1 cellular context compared by ENCODE assay signal in the genomic region with DNA sequence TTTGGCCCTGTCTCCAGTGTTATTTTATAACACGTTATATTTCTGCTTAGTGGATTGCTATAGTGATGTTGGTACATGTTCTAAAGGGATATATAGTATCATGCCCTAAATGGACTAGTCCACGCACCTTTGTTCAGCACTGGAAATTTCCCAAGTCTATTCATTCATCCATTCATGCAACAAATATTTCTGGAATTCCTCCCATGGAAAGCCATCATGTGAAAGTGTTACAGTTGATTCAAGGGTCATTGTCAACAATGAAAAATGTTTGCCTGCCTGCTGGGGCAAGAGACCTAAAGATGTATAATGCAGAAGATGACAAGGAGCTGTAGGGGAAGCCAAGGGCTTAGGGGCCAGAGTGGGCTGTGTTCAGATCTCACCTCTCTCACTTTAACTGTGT.
A peak's percentile ranks its signal among the peaks of the same experiment; 100 is the strongest.
TF ChIP-seq lines count a peak whose summit lies in the region.

No MANE protein-coding gene starts in this region.

TF ChIP-seq in HepG2, 621 proteins besides CTCF, POLR2A, EP300 and RAD21 (continued from another document):
- TF ChIP-seq, protein P1, sequence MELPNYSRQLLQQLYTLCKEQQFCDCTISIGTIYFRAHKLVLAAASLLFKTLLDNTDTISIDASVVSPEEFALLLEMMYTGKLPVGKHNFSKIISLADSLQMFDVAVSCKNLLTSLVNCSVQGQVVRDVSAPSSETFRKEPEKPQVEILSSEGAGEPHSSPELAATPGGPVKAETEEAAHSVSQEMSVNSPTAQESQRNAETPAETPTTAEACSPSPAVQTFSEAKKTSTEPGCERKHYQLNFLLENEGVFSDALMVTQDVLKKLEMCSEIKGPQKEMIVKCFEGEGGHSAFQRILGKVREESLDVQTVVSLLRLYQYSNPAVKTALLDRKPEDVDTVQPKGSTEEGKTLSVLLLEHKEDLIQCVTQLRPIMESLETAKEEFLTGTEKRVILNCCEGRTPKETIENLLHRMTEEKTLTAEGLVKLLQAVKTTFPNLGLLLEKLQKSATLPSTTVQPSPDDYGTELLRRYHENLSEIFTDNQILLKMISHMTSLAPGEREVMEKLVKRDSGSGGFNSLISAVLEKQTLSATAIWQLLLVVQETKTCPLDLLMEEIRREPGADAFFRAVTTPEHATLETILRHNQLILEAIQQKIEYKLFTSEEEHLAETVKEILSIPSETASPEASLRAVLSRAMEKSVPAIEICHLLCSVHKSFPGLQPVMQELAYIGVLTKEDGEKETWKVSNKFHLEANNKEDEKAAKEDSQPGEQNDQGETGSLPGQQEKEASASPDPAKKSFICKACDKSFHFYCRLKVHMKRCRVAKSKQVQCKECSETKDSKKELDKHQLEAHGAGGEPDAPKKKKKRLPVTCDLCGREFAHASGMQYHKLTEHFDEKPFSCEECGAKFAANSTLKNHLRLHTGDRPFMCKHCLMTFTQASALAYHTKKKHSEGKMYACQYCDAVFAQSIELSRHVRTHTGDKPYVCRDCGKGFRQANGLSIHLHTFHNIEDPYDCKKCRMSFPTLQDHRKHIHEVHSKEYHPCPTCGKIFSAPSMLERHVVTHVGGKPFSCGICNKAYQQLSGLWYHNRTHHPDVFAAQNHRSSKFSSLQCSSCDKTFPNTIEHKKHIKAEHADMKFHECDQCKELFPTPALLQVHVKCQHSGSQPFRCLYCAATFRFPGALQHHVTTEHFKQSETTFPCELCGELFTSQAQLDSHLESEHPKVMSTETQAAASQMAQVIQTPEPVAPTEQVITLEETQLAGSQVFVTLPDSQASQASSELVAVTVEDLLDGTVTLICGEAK (IDR thresholded peaks at IDR 0.05) = no peak
- TF ChIP-seq, protein P1 (CRISPR knock-in tag; IDR thresholded peaks at IDR 0.05) = no peak
- TF ChIP-seq GABPB1 (CRISPR knock-in tag; IDR thresholded peaks at IDR 0.05) = no peak
- TF ChIP-seq, protein P2, sequence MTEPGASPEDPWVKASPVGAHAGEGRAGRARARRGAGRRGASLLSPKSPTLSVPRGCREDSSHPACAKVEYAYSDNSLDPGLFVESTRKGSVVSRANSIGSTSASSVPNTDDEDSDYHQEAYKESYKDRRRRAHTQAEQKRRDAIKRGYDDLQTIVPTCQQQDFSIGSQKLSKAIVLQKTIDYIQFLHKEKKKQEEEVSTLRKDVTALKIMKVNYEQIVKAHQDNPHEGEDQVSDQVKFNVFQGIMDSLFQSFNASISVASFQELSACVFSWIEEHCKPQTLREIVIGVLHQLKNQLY (CRISPR knock-in tag; IDR thresholded peaks at IDR 0.05) = 0 out of 2 replicates have a peak, but pooled peaks have one; percentile 17
- no peak for TF ChIP-seq ZBTB8A (CRISPR knock-in tag; IDR thresholded peaks at IDR 0.05; ENCODE audit: borderline replicate concordance, low read depth)
- no peak for TF ChIP-seq HNRNPLL (IDR thresholded peaks at IDR 0.05; ENCODE audit: low read depth, low read length, poor library complexity, severe bottlenecking)
- TF ChIP-seq RCOR2 (CRISPR knock-in tag; IDR thresholded peaks at IDR 0.05) = peak; percentile 39; the same call in 1 of the 2 replicates
- no peak for TF ChIP-seq ZNF337 (CRISPR knock-in tag; IDR thresholded peaks at IDR 0.05; ENCODE audit: borderline replicate concordance, low read depth)
- TF ChIP-seq, protein P3, sequence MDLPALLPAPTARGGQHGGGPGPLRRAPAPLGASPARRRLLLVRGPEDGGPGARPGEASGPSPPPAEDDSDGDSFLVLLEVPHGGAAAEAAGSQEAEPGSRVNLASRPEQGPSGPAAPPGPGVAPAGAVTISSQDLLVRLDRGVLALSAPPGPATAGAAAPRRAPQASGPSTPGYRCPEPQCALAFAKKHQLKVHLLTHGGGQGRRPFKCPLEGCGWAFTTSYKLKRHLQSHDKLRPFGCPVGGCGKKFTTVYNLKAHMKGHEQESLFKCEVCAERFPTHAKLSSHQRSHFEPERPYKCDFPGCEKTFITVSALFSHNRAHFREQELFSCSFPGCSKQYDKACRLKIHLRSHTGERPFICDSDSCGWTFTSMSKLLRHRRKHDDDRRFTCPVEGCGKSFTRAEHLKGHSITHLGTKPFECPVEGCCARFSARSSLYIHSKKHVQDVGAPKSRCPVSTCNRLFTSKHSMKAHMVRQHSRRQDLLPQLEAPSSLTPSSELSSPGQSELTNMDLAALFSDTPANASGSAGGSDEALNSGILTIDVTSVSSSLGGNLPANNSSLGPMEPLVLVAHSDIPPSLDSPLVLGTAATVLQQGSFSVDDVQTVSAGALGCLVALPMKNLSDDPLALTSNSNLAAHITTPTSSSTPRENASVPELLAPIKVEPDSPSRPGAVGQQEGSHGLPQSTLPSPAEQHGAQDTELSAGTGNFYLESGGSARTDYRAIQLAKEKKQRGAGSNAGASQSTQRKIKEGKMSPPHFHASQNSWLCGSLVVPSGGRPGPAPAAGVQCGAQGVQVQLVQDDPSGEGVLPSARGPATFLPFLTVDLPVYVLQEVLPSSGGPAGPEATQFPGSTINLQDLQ (CRISPR knock-in tag; IDR thresholded peaks at IDR 0.05) = no peak
- TF ChIP-seq MAF1 (CRISPR knock-in tag; IDR thresholded peaks at IDR 0.05; ENCODE audit: borderline replicate concordance) = no peak
- no peak for TF ChIP-seq ZNF615 (CRISPR knock-in tag; IDR thresholded peaks at IDR 0.05; ENCODE audit: borderline replicate concordance)
- TF ChIP-seq, protein P4, sequence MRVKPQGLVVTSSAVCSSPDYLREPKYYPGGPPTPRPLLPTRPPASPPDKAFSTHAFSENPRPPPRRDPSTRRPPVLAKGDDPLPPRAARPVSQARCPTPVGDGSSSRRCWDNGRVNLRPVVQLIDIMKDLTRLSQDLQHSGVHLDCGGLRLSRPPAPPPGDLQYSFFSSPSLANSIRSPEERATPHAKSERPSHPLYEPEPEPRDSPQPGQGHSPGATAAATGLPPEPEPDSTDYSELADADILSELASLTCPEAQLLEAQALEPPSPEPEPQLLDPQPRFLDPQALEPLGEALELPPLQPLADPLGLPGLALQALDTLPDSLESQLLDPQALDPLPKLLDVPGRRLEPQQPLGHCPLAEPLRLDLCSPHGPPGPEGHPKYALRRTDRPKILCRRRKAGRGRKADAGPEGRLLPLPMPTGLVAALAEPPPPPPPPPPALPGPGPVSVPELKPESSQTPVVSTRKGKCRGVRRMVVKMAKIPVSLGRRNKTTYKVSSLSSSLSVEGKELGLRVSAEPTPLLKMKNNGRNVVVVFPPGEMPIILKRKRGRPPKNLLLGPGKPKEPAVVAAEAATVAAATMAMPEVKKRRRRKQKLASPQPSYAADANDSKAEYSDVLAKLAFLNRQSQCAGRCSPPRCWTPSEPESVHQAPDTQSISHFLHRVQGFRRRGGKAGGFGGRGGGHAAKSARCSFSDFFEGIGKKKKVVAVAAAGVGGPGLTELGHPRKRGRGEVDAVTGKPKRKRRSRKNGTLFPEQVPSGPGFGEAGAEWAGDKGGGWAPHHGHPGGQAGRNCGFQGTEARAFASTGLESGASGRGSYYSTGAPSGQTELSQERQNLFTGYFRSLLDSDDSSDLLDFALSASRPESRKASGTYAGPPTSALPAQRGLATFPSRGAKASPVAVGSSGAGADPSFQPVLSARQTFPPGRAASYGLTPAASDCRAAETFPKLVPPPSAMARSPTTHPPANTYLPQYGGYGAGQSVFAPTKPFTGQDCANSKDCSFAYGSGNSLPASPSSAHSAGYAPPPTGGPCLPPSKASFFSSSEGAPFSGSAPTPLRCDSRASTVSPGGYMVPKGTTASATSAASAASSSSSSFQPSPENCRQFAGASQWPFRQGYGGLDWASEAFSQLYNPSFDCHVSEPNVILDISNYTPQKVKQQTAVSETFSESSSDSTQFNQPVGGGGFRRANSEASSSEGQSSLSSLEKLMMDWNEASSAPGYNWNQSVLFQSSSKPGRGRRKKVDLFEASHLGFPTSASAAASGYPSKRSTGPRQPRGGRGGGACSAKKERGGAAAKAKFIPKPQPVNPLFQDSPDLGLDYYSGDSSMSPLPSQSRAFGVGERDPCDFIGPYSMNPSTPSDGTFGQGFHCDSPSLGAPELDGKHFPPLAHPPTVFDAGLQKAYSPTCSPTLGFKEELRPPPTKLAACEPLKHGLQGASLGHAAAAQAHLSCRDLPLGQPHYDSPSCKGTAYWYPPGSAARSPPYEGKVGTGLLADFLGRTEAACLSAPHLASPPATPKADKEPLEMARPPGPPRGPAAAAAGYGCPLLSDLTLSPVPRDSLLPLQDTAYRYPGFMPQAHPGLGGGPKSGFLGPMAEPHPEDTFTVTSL (CRISPR knock-in tag; IDR thresholded peaks at IDR 0.05; ENCODE audit: borderline replicate concordance) = peak; percentile 43; the same call in 1 of the 2 replicates
